Comparison of ENCODE assay signal across 15 cellular contexts in genomic region chr1:23198373-23198772, GRCh38. TPM values are rescaled to one million over a fixed set of nuclear protein-coding genes. Genes with fewer than 3 reads are reported as not detected.
A peak's percentile ranks its signal among the peaks of the same experiment; 100 is the strongest.
DNase-seq lines count a peak whose midpoint lies in the region; ATAC-seq and TF ChIP-seq lines count a peak whose summit lies in the region.
"Had no signal": no experiment of that assay in that cellular context is flagged by ENCODE, and none has a peak within 500 bp of the region (broad histone marks: within the 10 kb centered on the region; RNA-seq: fewer than 3 reads in every experiment).

No MANE protein-coding gene starts in this region.

- H3K27me3 Mint-ChIP-seq in glutamatergic neuron (ENCODE audit: unreplicated experiment) = peaks cover 4% of the 10 kb centered on the region

- intact Hi-C loops in spleen (cut with DNase I; ENCODE audit: low total_unique reads) (no loop called here), heart right ventricle (cut with DNase I) (no loop called here)

- H3K9me3 Mint-ChIP-seq in glutamatergic neuron (ENCODE audit: unreplicated experiment) = peaks cover under 1% of the 10 kb centered on the region
- H3K9me3 Mint-ChIP-seq: activated T-cell treated with anti-CD3 and anti-CD28 coated beads, Interleukin-2, amount 50 U/mL, for 24 hours; CD4-positive, alpha-beta T cell had no signal

- H3K9me3 ChIP-seq in AG04450 (ENCODE audit: control insufficient read depth, insufficient read depth, low read length) = peaks cover 3% of the 10 kb centered on the region
- no peaks in the 10 kb centered on the region for H3K9me3 ChIP-seq in spleen
- H3K9me3 ChIP-seq in heart right ventricle = no peaks in the 10 kb centered on the region
- H3K9me3 ChIP-seq: mucosa of descending colon had no signal

- no peaks in the 10 kb centered on the region for H3K36me3 ChIP-seq in spleen
- H3K36me3 ChIP-seq in heart right ventricle = no peaks in the 10 kb centered on the region

- H3K4me1 Mint-ChIP-seq in glutamatergic neuron (ENCODE audit: low read depth, unreplicated experiment) = peaks cover 11% of the 10 kb centered on the region

- peak; percentile 16; the same call in 1 of the 2 replicates for TF ChIP-seq CTCF in AG04450 (IDR thresholded peaks at IDR 0.05; ENCODE audit: low read depth, low read length)
- peak; percentile 10 for TF ChIP-seq CTCF in glutamatergic neuron (IDR thresholded peaks at IDR 0.05; ENCODE audit: partially characterized antibody, unreplicated experiment)
- no peak for TF ChIP-seq CTCF in spleen (IDR thresholded peaks at IDR 0.05 in 8 of 11, conservative IDR thresholded peaks at IDR 0.05 in 3 of 11)
- TF ChIP-seq CTCF in heart right ventricle (IDR thresholded peaks at IDR 0.05) = no peak

- no peaks in the 10 kb centered on the region for H3K27me3 ChIP-seq in AG04450 (ENCODE audit: control insufficient read depth, insufficient read depth, low read length)
- H3K27me3 ChIP-seq in spleen (replicated peaks in 1 of 7) = peaks cover 0 to 11% (median 0%) of the 10 kb centered on the region in 7 donors
- H3K27me3 ChIP-seq in heart right ventricle = peaks cover 0 to 8% (median 0%) of the 10 kb centered on the region in 7 donors

- peaks cover under 1% of the 10 kb centered on the region for H3K36me3 Mint-ChIP-seq in glutamatergic neuron (ENCODE audit: unreplicated experiment)

- H3K4me3 ChIP-seq in AG04450 (ENCODE audit: low read depth, low read length) (no peak overlapping the region), spleen (no peak overlapping the region), heart right ventricle (no peak overlapping the region)
- H3K4me3 ChIP-seq: mucosa of descending colon had no signal

- ATAC-seq in heart right ventricle = no peak
- no peak for ATAC-seq in HG03521 (IDR thresholded peaks at IDR 0.05; ENCODE audit: unreplicated experiment)
- ATAC-seq: mucosa of descending colon, sciatic nerve had no signal

- DNase-seq in AG04450 (ENCODE audit: low read depth, low spot score) = peak; percentile 94
- DNase-seq in HS-27A (ENCODE audit: low read depth) = peak; percentile 95
- DNase-seq in amniotic stem cell (lab: John Stamatoyannopoulos, UW) = peak; percentile 70
- DNase-seq in glutamatergic neuron = no peak
- no peak for DNase-seq in spleen
- no peak for DNase-seq in hippocampal formation (lab: John Stamatoyannopoulos, UW)
- no peak for DNase-seq in heart right ventricle
- DNase-seq: activated CD4-positive, CD25-positive, alpha-beta regulatory T cell; activated T-cell treated with anti-CD3 and anti-CD28 coated beads, Interleukin-2, amount 50 U/mL, for 24 hours; CD4-positive, alpha-beta T cell; mucosa of descending colon; NCI-H2171 treated with DMSO at 0.1 percent for 48 hours; SHP77 treated with DMSO at 0.1 percent for 48 hours had no signal

- no peak for TF ChIP-seq POLR2A in spleen (IDR thresholded peaks at IDR 0.05)

- no peak overlapping the region for H3K4me3 Mint-ChIP-seq in glutamatergic neuron (ENCODE audit: unreplicated experiment)
- H3K4me3 Mint-ChIP-seq: activated T-cell treated with anti-CD3 and anti-CD28 coated beads, Interleukin-2, amount 50 U/mL, for 24 hours; CD4-positive, alpha-beta T cell had no signal

- POLR2A ChIA-PET in AG04450 (lab: Yijun Ruan, JAX) = interaction anchor here (0.6 to 1.2 kb wide), 5 partner anchors 16 to 179 kb away, joined by 3 to 7 read pairs (median 4); partner anchors contain the start of gene KDM1A

- H3K4me1 ChIP-seq in spleen (no peaks in the 10 kb centered on the region), heart right ventricle (no peaks in the 10 kb centered on the region)

- CTCF ChIA-PET in AG04450 (lab: Charles Lee) = interaction anchor here (0.7 to 1.8 kb wide), 5 partner anchors 13 to 441 kb away, joined by 4 to 13 read pairs (median 6); no protein-coding TSS in a partner anchor

- H3K27ac ChIP-seq in AG04450 (ENCODE audit: low read depth, low read length) (peak overlapping the region; percentile 88), spleen (no peak overlapping the region), heart right ventricle (no peak overlapping the region)

- WGBS in spleen, 5 donors = 71 to 88% (median 76%) methylated on average over 4 of the region's 4 CpGs
- 69 to 81% methylated on average over 4 of the region's 4 CpGs for WGBS in heart right ventricle, 2 donors

- H3K27ac Mint-ChIP-seq in glutamatergic neuron (ENCODE audit: unreplicated experiment) = no peak overlapping the region
- H3K27ac Mint-ChIP-seq: activated T-cell treated with anti-CD3 and anti-CD28 coated beads, Interleukin-2, amount 50 U/mL, for 24 hours; CD4-positive, alpha-beta T cell had no signal

RNA-seq across cellular contexts. Expression of gene HTR1D, which starts 18.9 kb away (rescaled TPM):
- 0.07 and 0.11 TPM in 2 replicates for polyA plus RNA-seq in AG04450 (2011; rRNA removed)
- polyA minus RNA-seq in AG04450 (2011; rRNA and poly(A)+ RNA removed) = 0.14 TPM in 1 of 2 replicates, not detected in the other
- total RNA-seq in glutamatergic neuron (ENCODE audit: unreplicated experiment) = 0.20 TPM
- total RNA-seq in spleen = under 1 TPM in 1 of 7 donors, not detected in 6; 0.13 TPM
- not detected for polyA plus RNA-seq in spleen
- not detected for total RNA-seq in heart right ventricle
- polyA plus RNA-seq in heart right ventricle = under 1 TPM; 0.01 to 0.07 TPM
- total RNA-seq: CD4-positive, alpha-beta T cell had no signal

RNA-seq across cellular contexts. Expression of gene LUZP1, which starts 29.7 kb away (rescaled TPM):
- polyA plus RNA-seq in AG04450 (2011; rRNA removed) (32.4 and 39.4 TPM in 2 replicates), spleen (1 to 10 TPM; 1.7 to 5.1 (median 1.9) TPM), heart right ventricle (1 to 10 TPM; 6.4 to 7.7 TPM)
- polyA minus RNA-seq in AG04450 (2011; rRNA and poly(A)+ RNA removed) = 65.4 and 66.9 TPM in 2 replicates
- total RNA-seq in glutamatergic neuron (ENCODE audit: unreplicated experiment) (32.0 TPM), spleen (10 to 100 TPM; 25.4 to 51.6 (median 36.8) TPM), heart right ventricle (10 to 100 TPM; 26.3 to 40.1 (median 32.2) TPM)

Comparison
In these comparisons a context has a peak if more than half of its experiments do, and no peak if none do; other contexts are left out.
1. DNase-seq: peak in AG04450 (single experiment), HS-27A (single experiment) and amniotic stem cell (single experiment); none in glutamatergic neuron (single experiment), spleen (single experiment), hippocampal formation (0 of 2) and heart right ventricle (0 of 2).
2. CTCF ChIP-seq: peak in AG04450 (single experiment) and glutamatergic neuron (single experiment); none in spleen (0 of 11) and heart right ventricle (0 of 9).